In genomic region chr20:56411759-56412472, GRCh38 we compare ENCODE assay signal across 8 cellular contexts. TPM values are rescaled to one million over a fixed set of nuclear protein-coding genes. Genes with fewer than 3 reads are reported as not detected.
A peak's percentile ranks its signal among the peaks of the same experiment; 100 is the strongest.
DNase-seq lines count a peak whose midpoint lies in the region; ATAC-seq and TF ChIP-seq lines count a peak whose summit lies in the region.

A gene with protein sequence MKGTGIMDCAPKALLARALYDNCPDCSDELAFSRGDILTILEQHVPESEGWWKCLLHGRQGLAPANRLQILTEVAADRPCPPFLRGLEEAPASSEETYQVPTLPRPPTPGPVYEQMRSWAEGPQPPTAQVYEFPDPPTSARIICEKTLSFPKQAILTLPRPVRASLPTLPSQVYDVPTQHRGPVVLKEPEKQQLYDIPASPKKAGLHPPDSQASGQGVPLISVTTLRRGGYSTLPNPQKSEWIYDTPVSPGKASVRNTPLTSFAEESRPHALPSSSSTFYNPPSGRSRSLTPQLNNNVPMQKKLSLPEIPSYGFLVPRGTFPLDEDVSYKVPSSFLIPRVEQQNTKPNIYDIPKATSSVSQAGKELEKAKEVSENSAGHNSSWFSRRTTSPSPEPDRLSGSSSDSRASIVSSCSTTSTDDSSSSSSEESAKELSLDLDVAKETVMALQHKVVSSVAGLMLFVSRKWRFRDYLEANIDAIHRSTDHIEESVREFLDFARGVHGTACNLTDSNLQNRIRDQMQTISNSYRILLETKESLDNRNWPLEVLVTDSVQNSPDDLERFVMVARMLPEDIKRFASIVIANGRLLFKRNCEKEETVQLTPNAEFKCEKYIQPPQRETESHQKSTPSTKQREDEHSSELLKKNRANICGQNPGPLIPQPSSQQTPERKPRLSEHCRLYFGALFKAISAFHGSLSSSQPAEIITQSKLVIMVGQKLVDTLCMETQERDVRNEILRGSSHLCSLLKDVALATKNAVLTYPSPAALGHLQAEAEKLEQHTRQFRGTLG (plus strand): TSS chr20:56412260. CDS start chr20:56412459, 199 bp downstream.

- H3K4me3 Mint-ChIP-seq in HFFc6 (no peak within 1 kb of the TSS), type B pancreatic cell (no peak within 1 kb of the TSS)
- peak within 1 kb of the TSS; percentile 81 for H3K4me3 Mint-ChIP-seq in T-helper 2 cell treated with Interferon-gamma antibody and Interleukin-4, amounts not matched to agents 5 μg/mL and 100 μg/mL, for 36 hours

- H3K4me1 Mint-ChIP-seq in HFFc6 (ENCODE audit: low read depth): peaks cover 45% of the 10 kb centered on the region
- peaks cover 29% of the 10 kb centered on the region for H3K4me1 Mint-ChIP-seq in T-helper 2 cell treated with Interferon-gamma antibody and Interleukin-4, amounts not matched to agents 5 μg/mL and 100 μg/mL, for 36 hours (ENCODE audit: low read depth)
- H3K4me1 Mint-ChIP-seq in type B pancreatic cell (ENCODE audit: unreplicated experiment): no peaks in the 10 kb centered on the region

- ATAC-seq in GM19467 (IDR thresholded peaks at IDR 0.05; ENCODE audit: unreplicated experiment): no peak

- peaks cover 28% of the 10 kb centered on the region for H3K36me3 Mint-ChIP-seq in HFFc6 (ENCODE audit: low read depth)
- peaks cover 41% of the 10 kb centered on the region for H3K36me3 Mint-ChIP-seq in T-helper 2 cell treated with Interferon-gamma antibody and Interleukin-4, amounts not matched to agents 5 μg/mL and 100 μg/mL, for 36 hours (ENCODE audit: low read depth)
- peaks cover 14% of the 10 kb centered on the region for H3K36me3 Mint-ChIP-seq in type B pancreatic cell

- H3K27ac Mint-ChIP-seq in HFFc6 (peak within 1 kb of the TSS; percentile 50), type B pancreatic cell (no peak within 1 kb of the TSS)
- peak within 1 kb of the TSS; percentile 86 for H3K27ac Mint-ChIP-seq in T-helper 2 cell treated with Interferon-gamma antibody and Interleukin-4, amounts not matched to agents 5 μg/mL and 100 μg/mL, for 36 hours

- H3K27me3 Mint-ChIP-seq in HFFc6 (ENCODE audit: insufficient read depth) (peaks cover 3% of the 10 kb centered on the region), type B pancreatic cell (no peaks in the 10 kb centered on the region)
- H3K27me3 Mint-ChIP-seq in T-helper 2 cell treated with Interferon-gamma antibody and Interleukin-4, amounts not matched to agents 5 μg/mL and 100 μg/mL, for 36 hours (ENCODE audit: low read depth): no peaks in the 10 kb centered on the region

- H3K9me3 Mint-ChIP-seq in HFFc6: no peaks in the 10 kb centered on the region
- H3K9me3 Mint-ChIP-seq in T-helper 2 cell treated with Interferon-gamma antibody and Interleukin-4, amounts not matched to agents 5 μg/mL and 100 μg/mL, for 36 hours: peaks cover 11% of the 10 kb centered on the region
- no peaks in the 10 kb centered on the region for H3K9me3 Mint-ChIP-seq in type B pancreatic cell

- DNase-seq in Daoy (ENCODE audit: low read depth) (peak; percentile 50), HFFc6 (no peak), fibroblast of gingiva (ENCODE audit: low read depth) (peak; percentile 19), putamen (ENCODE audit: low spot score) (peak; percentile 28), type B pancreatic cell (ENCODE audit: extremely low spot score, unreplicated experiment) (no peak), ureter (ENCODE audit: low spot score) (no peak)
- DNase-seq in T-helper 2 cell treated with Interferon-gamma antibody and Interleukin-4, amounts not matched to agents 5 μg/mL and 100 μg/mL, for 36 hours (ENCODE audit: low spot score): no peak

- TF ChIP-seq CTCF in HFFc6 (IDR thresholded peaks at IDR 0.05) (no peak), type B pancreatic cell (conservative IDR thresholded peaks at IDR 0.05) (no peak)

RNA-seq across cellular contexts. Expression of the gene that starts here (rescaled TPM):
- 0.09 and 0.17 TPM in 2 replicates for total RNA-seq in Daoy (2014; rRNA removed; shearing (Covaris generic))
- under 1 TPM; 0.38 to 0.70 (median 0.56) TPM for total RNA-seq in HFFc6 (2021; fragmentation: NEBNext Ultra II Directional; extraction: Animal tissue kit (Norgen Biotek cat#: 25700))
- total RNA-seq in type B pancreatic cell (ENCODE audit: low replicate concordance) (0.38 and 0.56 TPM in 2 replicates), ureter (0.91 TPM)

Comparison
In these comparisons a context has a peak if more than half of its experiments do, and no peak if none do; other contexts are left out.
1. Peak in DNase-seq in Daoy; RNA of the gene not detected or under 1 TPM.
2. DNase-seq: peak in fibroblast of gingiva (single experiment) and putamen (single experiment); none in HFFc6 (single experiment), T-helper 2 cell treated with Interferon-gamma antibody and Interleukin-4, amounts not matched to agents 5 μg/mL and 100 μg/mL, for 36 hours (single experiment), type B pancreatic cell (single experiment) and ureter (single experiment).